In genomic region chr3:123524987-123525386, GRCh38 we compare ENCODE assay signal across 29 cellular contexts. TPM values are rescaled to one million over a fixed set of nuclear protein-coding genes. Genes with fewer than 3 reads are reported as not detected.
DNase-seq lines count a peak whose midpoint lies in the region; ATAC-seq, FAIRE-seq and TF ChIP-seq lines count a peak whose summit lies in the region.
"Had no signal": no experiment of that assay in that cellular context is flagged by ENCODE, and none has a peak within 500 bp of the region (broad histone marks: within the 10 kb centered on the region; RNA-seq: fewer than 3 reads in every experiment).

No MANE protein-coding gene starts in this region.

- H3K36me3 ChIP-seq in GM12878 (ENCODE audit: control insufficient read depth in 2 of 2, insufficient read depth in 2 of 2, low read length in 1 of 2): peaks cover 0 to 2% of the 10 kb centered on the region in 2 experiments; a peak in 3 of 4 replicates

- H3K79me2 ChIP-seq in GM12878 (ENCODE audit: control insufficient read depth, insufficient read depth, low read length): no peaks in the 10 kb centered on the region

- BruUV-seq in GM12878 (replicated peaks; lab: Mats Ljungman, UMichigan): TSS peak; percentile 16

- H3K27ac ChIP-seq in GM12878 (ENCODE audit: control insufficient read depth, insufficient read depth): no peak overlapping the region
- H3K27ac ChIP-seq: BLaER1 treated with 17β-estradiol and CSF1 and Interleukin-3, amounts not matched to agents 10 nM and 100 nM; GM23248; KMS-11; PC-9; SJCRH30 had no signal

- DNase-seq in natural killer cell treated with Interleukin-12 subunit alpha and Interleukin-12 subunit beta and Interleukin-15 and Interleukin-18, amount 100 ng/mL, for 72 hours (ENCODE audit: low spot score): no peak
- DNase-seq in natural killer cell (no peak), GM12878 (ENCODE audit: low read depth, low spot score) (no peak), EL (no peak)
- no peak for DNase-seq in naive thymus-derived CD8-positive, alpha-beta T cell
- DNase-seq in activated CD4-positive, alpha-beta memory T cell treated with anti-CD3 and anti-CD28 coated beads, Interleukin-2, amount 10 ng/mL, durations not matched to agents 7 days and 5 days: no peak
- DNase-seq: CD8-positive, alpha-beta T cell; GDM1; GM23248; H7; HFFc6; MM.1S; NCI-H1048; NCI-H1417; NCI-H1694; NCI-H2029 treated with DMSO at 0.1 percent for 48 hours; NCI-H446 treated with DMSO at 0.1 percent for 48 hours; NCI-H526; NCI-H82; PC-9; SJCRH30 had no signal

- H3K4me3 ChIP-seq in GM12878: no peak overlapping the region
- H3K4me3 ChIP-seq: BLaER1 treated with 17β-estradiol and CSF1 and Interleukin-3, amounts not matched to agents 10 nM and 100 nM; GM23248; PC-9; SJCRH30 had no signal

- peak overlapping the region; percentile 12 to 30 for H3K27ac Mint-ChIP-seq in natural killer cell treated with Interleukin-12 subunit alpha and Interleukin-12 subunit beta and Interleukin-15 and Interleukin-18, amount 100 ng/mL, for 72 hours
- no peak overlapping the region for H3K27ac Mint-ChIP-seq in natural killer cell
- peak overlapping the region in 6 of 10 donors; percentile 12 to 89 (median 50) for H3K27ac Mint-ChIP-seq in naive thymus-derived CD8-positive, alpha-beta T cell
- H3K27ac Mint-ChIP-seq in activated CD4-positive, alpha-beta memory T cell treated with anti-CD3 and anti-CD28 coated beads, Interleukin-2, amount 10 ng/mL, durations not matched to agents 7 days and 5 days: no peak overlapping the region
- H3K27ac Mint-ChIP-seq: HFFc6 had no signal

- no peak for FAIRE-seq in GM12878 (lab: Jason Lieb, UNC)
- FAIRE-seq: GM12891 had no signal

- intact Hi-C loops in natural killer cell (cut with micrococcal nuclease): no loop called here
- intact Hi-C loops in GM12878 (cut with micrococcal nuclease; ENCODE audit: unreplicated experiment): no loop called here

- SMC1A ChIA-PET in GM12878 (lab: Charles Lee; ENCODE audit: uncharacterized antibody, unreplicated experiment): interaction anchor here (1.2 kb wide), 1 partner anchor 10 kb away, joined by 5 read pairs; no protein-coding TSS in a partner anchor

- H3K4me2 ChIP-seq in GM12878 (ENCODE audit: control insufficient read depth, insufficient read depth): no peak overlapping the region
- H3K4me2 ChIP-seq: KMS-11, PC-9 had no signal

- no peak for ATAC-seq in natural killer cell treated with Interleukin-12 subunit alpha and Interleukin-12 subunit beta and Interleukin-15 and Interleukin-18, amount 100 ng/mL, for 72 hours
- no peak for ATAC-seq in natural killer cell
- ATAC-seq in GM12878: no peak
- ATAC-seq in naive thymus-derived CD8-positive, alpha-beta T cell: no peak
- no peak for ATAC-seq in HG02678 (IDR thresholded peaks at IDR 0.05; ENCODE audit: unreplicated experiment)
- ATAC-seq: CD8-positive, alpha-beta T cell; Right ventricle myocardium inferior; SK-N-SH treated with all-trans-retinoic acid at 6 μM for 48 hours had no signal

- RAD21 ChIA-PET in GM12878 (lab: Charles Lee; ENCODE audit: unreplicated experiment): no interaction called here

- CTCF ChIA-PET in GM12878 (lab: Yijun Ruan, JAX): no interaction called here
- CTCF ChIA-PET in activated CD4-positive, alpha-beta memory T cell treated with anti-CD3 and anti-CD28 coated beads, Interleukin-2, amount 10 ng/mL, durations not matched to agents 7 days and 5 days (lab: Charles Lee): no interaction called here

- no peaks in the 10 kb centered on the region for H3K9me3 ChIP-seq in GM12878 (replicated peaks; ENCODE audit: control insufficient read depth, insufficient read depth, low read length)
- H3K9me3 ChIP-seq: BLaER1 treated with 17β-estradiol and CSF1 and Interleukin-3, amounts not matched to agents 10 nM and 100 nM; Caco-2; SJCRH30 had no signal

- no peak for TF ChIP-seq RAD21 in GM12878 (IDR thresholded peaks at IDR 0.05; ENCODE audit: insufficient read depth, low read depth, low read length)

- no peak overlapping the region for H2AFZ ChIP-seq in GM12878 (ENCODE audit: control insufficient read depth, low read depth, low read length)
- H2AFZ ChIP-seq: GM23248, PC-9 had no signal

- peaks cover 18% of the 10 kb centered on the region for H3K36me3 Mint-ChIP-seq in natural killer cell treated with Interleukin-12 subunit alpha and Interleukin-12 subunit beta and Interleukin-15 and Interleukin-18, amount 100 ng/mL, for 72 hours
- H3K36me3 Mint-ChIP-seq in natural killer cell: peaks cover 22% of the 10 kb centered on the region
- H3K36me3 Mint-ChIP-seq in naive thymus-derived CD8-positive, alpha-beta T cell: peaks cover 10 to 37% (median 27%) of the 10 kb centered on the region in 3 donors
- peaks cover 24% of the 10 kb centered on the region for H3K36me3 Mint-ChIP-seq in activated CD4-positive, alpha-beta memory T cell treated with anti-CD3 and anti-CD28 coated beads, Interleukin-2, amount 10 ng/mL, durations not matched to agents 7 days and 5 days (ENCODE audit: low read depth)

- no peak for TF ChIP-seq EP300 in GM12878 (IDR thresholded peaks at IDR 0.05; ENCODE audit: borderline replicate concordance in 1 of 2, control insufficient read depth in 1 of 2, low read depth in 2 of 2, low read length in 2 of 2)

- H3K27me3 Mint-ChIP-seq in natural killer cell treated with Interleukin-12 subunit alpha and Interleukin-12 subunit beta and Interleukin-15 and Interleukin-18, amount 100 ng/mL, for 72 hours: no peaks in the 10 kb centered on the region
- H3K27me3 Mint-ChIP-seq in natural killer cell (ENCODE audit: low read depth in 2 of 2): no peaks in the 10 kb centered on the region
- no peaks in the 10 kb centered on the region for H3K27me3 Mint-ChIP-seq in naive thymus-derived CD8-positive, alpha-beta T cell
- no peaks in the 10 kb centered on the region for H3K27me3 Mint-ChIP-seq in activated CD4-positive, alpha-beta memory T cell treated with anti-CD3 and anti-CD28 coated beads, Interleukin-2, amount 10 ng/mL, durations not matched to agents 7 days and 5 days
- H3K27me3 Mint-ChIP-seq: IgD-negative memory B cell had no signal

- TF ChIP-seq CTCF in natural killer cell (IDR thresholded peaks at IDR 0.05) (no peak), GM12878 (IDR thresholded peaks at IDR 0.05 in 2 of 3, conservative IDR thresholded peaks at IDR 0.05 in 1 of 3; ENCODE audit: control insufficient read depth in 2 of 3, extremely low read depth in 1 of 3, insufficient read depth in 1 of 3, low read depth in 3 of 3, low read length in 3 of 3) (no peak)

- peak overlapping the region; percentile 31 for H3K4me3 Mint-ChIP-seq in natural killer cell treated with Interleukin-12 subunit alpha and Interleukin-12 subunit beta and Interleukin-15 and Interleukin-18, amount 100 ng/mL, for 72 hours
- no peak overlapping the region for H3K4me3 Mint-ChIP-seq in natural killer cell
- no peak overlapping the region for H3K4me3 Mint-ChIP-seq in naive thymus-derived CD8-positive, alpha-beta T cell
- H3K4me3 Mint-ChIP-seq in activated CD4-positive, alpha-beta memory T cell treated with anti-CD3 and anti-CD28 coated beads, Interleukin-2, amount 10 ng/mL, durations not matched to agents 7 days and 5 days: no peak overlapping the region
- H3K4me3 Mint-ChIP-seq: CD8-positive, alpha-beta T cell; HFFc6; IgD-negative memory B cell had no signal

- no peaks in the 10 kb centered on the region for H4K20me1 ChIP-seq in GM12878 (ENCODE audit: control insufficient read depth, insufficient read depth)

- no peak for TF ChIP-seq POLR2A in GM12878 (IDR thresholded peaks at IDR 0.05; ENCODE audit: low read depth, low read length)

- no peaks in the 10 kb centered on the region for H3K9me3 Mint-ChIP-seq in natural killer cell treated with Interleukin-12 subunit alpha and Interleukin-12 subunit beta and Interleukin-15 and Interleukin-18, amount 100 ng/mL, for 72 hours
- no peaks in the 10 kb centered on the region for H3K9me3 Mint-ChIP-seq in natural killer cell
- H3K9me3 Mint-ChIP-seq in naive thymus-derived CD8-positive, alpha-beta T cell: no peaks in the 10 kb centered on the region
- H3K9me3 Mint-ChIP-seq in activated CD4-positive, alpha-beta memory T cell treated with anti-CD3 and anti-CD28 coated beads, Interleukin-2, amount 10 ng/mL, durations not matched to agents 7 days and 5 days: no peaks in the 10 kb centered on the region
- H3K9me3 Mint-ChIP-seq: CD8-positive, alpha-beta T cell; HFFc6; IgD-negative memory B cell had no signal

- in situ Hi-C loops in GM12878 (cut with MboI): no loop called here

- H3K4me1 Mint-ChIP-seq in natural killer cell treated with Interleukin-12 subunit alpha and Interleukin-12 subunit beta and Interleukin-15 and Interleukin-18, amount 100 ng/mL, for 72 hours (ENCODE audit: low read depth in 2 of 2): peaks cover 46 to 51% of the 10 kb centered on the region in 2 donors
- peaks cover 37 to 56% of the 10 kb centered on the region in 2 donors for H3K4me1 Mint-ChIP-seq in natural killer cell
- H3K4me1 Mint-ChIP-seq in naive thymus-derived CD8-positive, alpha-beta T cell: peaks cover 35 to 60% (median 58%) of the 10 kb centered on the region in 4 donors
- H3K4me1 Mint-ChIP-seq in activated CD4-positive, alpha-beta memory T cell treated with anti-CD3 and anti-CD28 coated beads, Interleukin-2, amount 10 ng/mL, durations not matched to agents 7 days and 5 days: peaks cover 45% of the 10 kb centered on the region

- 96% methylated on average over 4 of the region's 4 CpGs for WGBS in GM12878 (ENCODE audit: insufficient coverage, insufficient replicate concordance, low lambda C conversion rate, missing lambda C conversion rate)

- POLR2A ChIA-PET in GM12878 (lab: Charles Lee): no interaction called here
- POLR2A ChIA-PET in naive thymus-derived CD8-positive, alpha-beta T cell (lab: Charles Lee): no interaction called here
- POLR2A ChIA-PET in activated CD4-positive, alpha-beta memory T cell treated with anti-CD3 and anti-CD28 coated beads, Interleukin-2, amount 10 ng/mL, durations not matched to agents 7 days and 5 days (lab: Charles Lee): no interaction called here

- H3K9ac ChIP-seq in GM12878 (ENCODE audit: control insufficient read depth, insufficient read depth, low read length): no peak overlapping the region
- H3K9ac ChIP-seq: BLaER1 treated with 17β-estradiol and CSF1 and Interleukin-3, amounts not matched to agents 10 nM and 100 nM; GM23248; KMS-11 had no signal

- H3K4me1 ChIP-seq in GM12878 (ENCODE audit: control insufficient read depth, insufficient read depth, low read length): peaks cover 6% of the 10 kb centered on the region; the same call in 1 of the 2 replicates
- H3K4me1 ChIP-seq: SJCRH30 had no signal

- no peaks in the 10 kb centered on the region for H3K27me3 ChIP-seq in GM12878 (replicated peaks in 1 of 2; ENCODE audit: control insufficient read depth in 2 of 2, insufficient read depth in 2 of 2, low read length in 1 of 2)
- H3K27me3 ChIP-seq: BLaER1 treated with 17β-estradiol and CSF1 and Interleukin-3, amounts not matched to agents 10 nM and 100 nM; SJCRH30 had no signal

RNA-seq across cellular contexts. Expression of gene HACD2, which starts 59.9 kb away (rescaled TPM):
- total RNA-seq in natural killer cell treated with Interleukin-12 subunit alpha and Interleukin-12 subunit beta and Interleukin-15 and Interleukin-18, amount 100 ng/mL, for 72 hours: 10 to 100 TPM; 23.1 to 23.9 TPM
- total RNA-seq in natural killer cell (10 to 100 TPM; 16.1 to 34.1 (median 24.6) TPM), GM12878 (2014; rRNA removed) (19.3 and 22.6 TPM in 2 replicates), GM12878 (2014; rRNA removed; fragmentation: Illumina TruSeq; extraction: Trizol) (19.0 and 19.8 TPM in 2 replicates), GM12878 (2021) (20.4 and 21.5 TPM in 2 replicates)
- total RNA-seq in GM12878 (2013; cell fraction: nucleolus; rRNA removed): 27.6 and 29.8 TPM in 2 replicates
- polyA plus RNA-seq in GM12878 (2011; ENCODE audit: low read depth): 6.3 TPM
- polyA plus RNA-seq in GM12878 (2011; rRNA removed) (30.0 and 38.5 TPM in 2 replicates), GM12878 (2014; fragmentation: Illumina TruSeq; extraction: Trizol) (26.4 and 33.0 TPM in 2 replicates), GM12878 (2014; fragmentation: Nextera tagmentation; extraction: Ambion mirVana) (1 to 10 TPM; 9.1 to 9.6 TPM), GM12878 (2014; rRNA removed) (15.2 and 17.4 TPM in 2 replicates), GM12878 (2016; fragmentation: Nextera tagmentation; extraction: Ambion mirVana) (10 to 100 TPM; 17.7 to 18.6 TPM)
- polyA plus RNA-seq in GM12878 (2011; cell fraction: cytosol; rRNA removed): 14.9 and 15.2 TPM in 2 replicates
- polyA plus RNA-seq in GM12878 (2011; cell fraction: nucleus; rRNA removed): 11.8 and 12.6 TPM in 2 replicates
- 8.4 and 8.9 TPM in 2 replicates for polyA plus RNA-seq in GM12878 (2012)
- 30.1 and 58.3 TPM in 2 replicates for polyA minus RNA-seq in GM12878 (2011; rRNA and poly(A)+ RNA removed)
- polyA minus RNA-seq in GM12878 (2011; cell fraction: cytosol; rRNA and poly(A)+ RNA removed): 10.6 and 13.0 TPM in 2 replicates
- 7.6 and 14.9 TPM in 2 replicates for polyA minus RNA-seq in GM12878 (2011; cell fraction: nucleus; rRNA and poly(A)+ RNA removed)
- total RNA-seq in naive thymus-derived CD8-positive, alpha-beta T cell: 10 to 100 TPM; 26.1 to 28.9 TPM
- polyA plus RNA-seq in naive thymus-derived CD8-positive, alpha-beta T cell: 10 to 100 TPM; 16.0 to 20.5 (median 20.1) TPM
- 10 to 100 TPM; 21.0 to 23.2 TPM for total RNA-seq in activated CD4-positive, alpha-beta memory T cell treated with anti-CD3 and anti-CD28 coated beads, Interleukin-2, amount 10 ng/mL, durations not matched to agents 7 days and 5 days

Comparison
In these comparisons a context has a peak if more than half of its experiments do, and no peak if none do; other contexts are left out.
1. H3K27ac Mint-ChIP-seq: peak in natural killer cell treated with Interleukin-12 subunit alpha and Interleukin-12 subunit beta and Interleukin-15 and Interleukin-18, amount 100 ng/mL, for 72 hours (2 of 2) and naive thymus-derived CD8-positive, alpha-beta T cell (6 of 10); none in natural killer cell (0 of 2) and activated CD4-positive, alpha-beta memory T cell treated with anti-CD3 and anti-CD28 coated beads, Interleukin-2, amount 10 ng/mL, durations not matched to agents 7 days and 5 days (single experiment).